1 cellular context compared by ENCODE assay signal in genomic region chr17:82636626-82637598, GRCh38.
A peak's percentile ranks its signal among the peaks of the same experiment; 100 is the strongest.
TF ChIP-seq lines count a peak whose summit lies in the region.

No MANE protein-coding gene starts in this region.

TF ChIP-seq in HepG2, 621 proteins besides CTCF, POLR2A, EP300 and RAD21 (continued from another document and continues in another):
- no peak for TF ChIP-seq ZMAT5 (CRISPR knock-in tag; IDR thresholded peaks at IDR 0.05; ENCODE audit: borderline replicate concordance, low read depth)
- TF ChIP-seq ZNF639 (CRISPR knock-in tag; conservative IDR thresholded peaks at IDR 0.05) = no peak
- no peak for TF ChIP-seq DR1 (CRISPR knock-in tag; IDR thresholded peaks at IDR 0.05)
- no peak for TF ChIP-seq CREB3 (CRISPR knock-in tag; IDR thresholded peaks at IDR 0.05)
- no peak for TF ChIP-seq ZNF609 (CRISPR knock-in tag; IDR thresholded peaks at IDR 0.05; ENCODE audit: borderline replicate concordance)
- TF ChIP-seq SP1 (IDR thresholded peaks at IDR 0.05) = no peak
- TF ChIP-seq SP1 (CRISPR knock-in tag; IDR thresholded peaks at IDR 0.05) = no peak
- TF ChIP-seq SRSF4 (IDR thresholded peaks at IDR 0.05; ENCODE audit: low read depth, low read length, poor library complexity, severe bottlenecking) = no peak
- peak; percentile 22; the same call in 1 of the 2 replicates for TF ChIP-seq FOXO1 (CRISPR knock-in tag; IDR thresholded peaks at IDR 0.05)
- no peak for TF ChIP-seq ZIK1 (CRISPR knock-in tag; IDR thresholded peaks at IDR 0.05; ENCODE audit: borderline replicate concordance, low read depth)
- TF ChIP-seq GMEB2 (CRISPR knock-in tag; IDR thresholded peaks at IDR 0.05; ENCODE audit: low read depth) = no peak
- no peak for TF ChIP-seq TEAD2 (CRISPR knock-in tag; IDR thresholded peaks at IDR 0.05)
- peak; percentile 54; the same call in 1 of the 2 replicates for TF ChIP-seq TFAP4 (IDR thresholded peaks at IDR 0.05; ENCODE audit: borderline replicate concordance, low read depth)
- TF ChIP-seq MXD4 (CRISPR knock-in tag; IDR thresholded peaks at IDR 0.05) = no peak
- TF ChIP-seq ZNF501 (CRISPR knock-in tag; IDR thresholded peaks at IDR 0.05) = peak; percentile 17; the same call in 1 of the 2 replicates
- peak; percentile 73; the same call in 1 of the 2 replicates for TF ChIP-seq HBP1 (CRISPR knock-in tag; IDR thresholded peaks at IDR 0.05; ENCODE audit: low read depth)
- no peak for TF ChIP-seq ZNF720 (CRISPR knock-in tag; IDR thresholded peaks at IDR 0.05)
- TF ChIP-seq NFE2 (CRISPR knock-in tag; IDR thresholded peaks at IDR 0.05) = no peak
- no peak for TF ChIP-seq NRL (CRISPR knock-in tag; IDR thresholded peaks at IDR 0.05; ENCODE audit: borderline replicate concordance)
- TF ChIP-seq MTERF4 (CRISPR knock-in tag; IDR thresholded peaks at IDR 0.05) = no peak
- TF ChIP-seq NCOA5 (CRISPR knock-in tag; IDR thresholded peaks at IDR 0.05) = no peak
- TF ChIP-seq ZNF761 (CRISPR knock-in tag; conservative IDR thresholded peaks at IDR 0.05) = no peak
- no peak for TF ChIP-seq XBP1 (CRISPR knock-in tag; IDR thresholded peaks at IDR 0.05)
- peak; percentile 36; the same call in 1 of the 2 replicates for TF ChIP-seq RARA (CRISPR knock-in tag; IDR thresholded peaks at IDR 0.05)
- no peak for TF ChIP-seq ZBTB7A (CRISPR knock-in tag; IDR thresholded peaks at IDR 0.05)
- peak; percentile 63 for TF ChIP-seq SAP130 (CRISPR knock-in tag; IDR thresholded peaks at IDR 0.05; ENCODE audit: low read depth)
- no peak for TF ChIP-seq ZNF121 (CRISPR knock-in tag; IDR thresholded peaks at IDR 0.05)
- TF ChIP-seq ZNF407 (CRISPR knock-in tag; IDR thresholded peaks at IDR 0.05; ENCODE audit: not compliant biosample characterization) = no peak
- TF ChIP-seq TFDP1 (CRISPR knock-in tag; IDR thresholded peaks at IDR 0.05; ENCODE audit: borderline replicate concordance) = no peak
- TF ChIP-seq U2AF1 (optimal IDR thresholded peaks at IDR 0.05; ENCODE audit: low read depth, low read length) = no peak
- TF ChIP-seq TRAFD1 (CRISPR knock-in tag; IDR thresholded peaks at IDR 0.05; ENCODE audit: borderline replicate concordance) = no peak
- TF ChIP-seq HNF4A (CRISPR knock-in tag; IDR thresholded peaks at IDR 0.05) = no peak
